10 cellular contexts compared by ENCODE assay signal in genomic region chr6:139841794-139842215, GRCh38.
DNase-seq lines count a peak whose midpoint lies in the region; ATAC-seq and TF ChIP-seq lines count a peak whose summit lies in the region.
"Had no signal": no experiment of that assay in that cellular context is flagged by ENCODE, and none has a peak within 500 bp of the region (broad histone marks: within the 10 kb centered on the region; RNA-seq: fewer than 3 reads in every experiment).

No MANE protein-coding gene starts in this region.

- no peaks in the 10 kb centered on the region for H3K36me3 ChIP-seq in DOHH2 (ENCODE audit: control insufficient read depth, low read length)

- H3K4me2 ChIP-seq in DOHH2 (ENCODE audit: low read length): peak overlapping the region; percentile 51

- H4K20me1 ChIP-seq in DOHH2 (ENCODE audit: control insufficient read depth, insufficient read depth, low read depth, low read length): no peaks in the 10 kb centered on the region

- ATAC-seq in HG03108 (IDR thresholded peaks at IDR 0.05; ENCODE audit: unreplicated experiment) (peak; percentile 65), SK-N-SH treated with all-trans-retinoic acid at 6 μM for 48 hours (no peak)

- no peaks in the 10 kb centered on the region for H3K79me2 ChIP-seq in DOHH2 (ENCODE audit: control insufficient read depth, low read length)

- H3K4me1 ChIP-seq in DOHH2 (ENCODE audit: control insufficient read depth, low read length): peaks cover 12% of the 10 kb centered on the region

- no peaks in the 10 kb centered on the region for H3F3A ChIP-seq in DOHH2 (ENCODE audit: control insufficient read depth, insufficient read depth)

- TF ChIP-seq CTCF in DOHH2 (IDR thresholded peaks at IDR 0.05; ENCODE audit: low read depth, low read length, poor library complexity, severe bottlenecking): no peak
- no peak for TF ChIP-seq CTCF in GM20000 (IDR thresholded peaks at IDR 0.05; ENCODE audit: extremely low read depth, missing control alignments)
- no peak for TF ChIP-seq CTCF in coronary artery (IDR thresholded peaks at IDR 0.05)

- no peaks in the 10 kb centered on the region for H3K27me3 ChIP-seq in DOHH2 (ENCODE audit: control insufficient read depth, low read length)

- peak; percentile 24 for DNase-seq in GM20000 (ENCODE audit: low spot score)
- DNase-seq in OCI-M1 (lab: John Stamatoyannopoulos, UW): peak; percentile 66
- DNase-seq in coronary artery (ENCODE audit: low spot score): no peak
- no peak for DNase-seq in iPS-NIHi11 (ENCODE audit: low spot score)
- DNase-seq in NCI-H2107 treated with DMSO at 0.1 percent for 48 hours (lab: John Stamatoyannopoulos, UW; ENCODE audit: unreplicated experiment): no peak
- DNase-seq: activated T-cell treated with anti-CD3 and anti-CD28 coated beads, Interleukin-2, amount 50 U/mL, for 24 hours; stimulated activated CD4-positive, alpha-beta T cell treated with anti-CD3 and anti-CD28 coated beads, Interleukin-4, amount 100 ng/mL, for 4 hours had no signal

- H3K9me2 ChIP-seq in DOHH2 (replicated peaks; ENCODE audit: control insufficient read depth, low read length): no peaks in the 10 kb centered on the region

- no peak overlapping the region for H3K27ac ChIP-seq in DOHH2 (ENCODE audit: low read depth, low read length)
- peak overlapping the region in 1 of 2 donors; percentile 29 for H3K27ac ChIP-seq in coronary artery

- H3K9me3 ChIP-seq in DOHH2 (ENCODE audit: control insufficient read depth, insufficient read depth, low read length): no peaks in the 10 kb centered on the region

- peak overlapping the region; percentile 27 for H3K4me3 ChIP-seq in DOHH2 (ENCODE audit: low read length)
- H3K4me3 ChIP-seq in coronary artery: no peak overlapping the region

TF ChIP-seq in SK-N-SH treated with all-trans-retinoic acid at 6 μM for 48 hours, 23 proteins besides CTCF, POLR2A, EP300 and RAD21:
- TF ChIP-seq TSHZ2 (CRISPR knock-in tag; IDR thresholded peaks at IDR 0.05): no peak
- no peak for TF ChIP-seq OSR1 (CRISPR knock-in tag; IDR thresholded peaks at IDR 0.05)
- TF ChIP-seq ESRRG (CRISPR knock-in tag; IDR thresholded peaks at IDR 0.05): no peak
- no peak for TF ChIP-seq CSDC2 (CRISPR knock-in tag; IDR thresholded peaks at IDR 0.05)
- no peak for TF ChIP-seq CREB5 (CRISPR knock-in tag; IDR thresholded peaks at IDR 0.05; ENCODE audit: low read depth)
- no peak for TF ChIP-seq GLIS3 (CRISPR knock-in tag; IDR thresholded peaks at IDR 0.05)

Comparison
In these comparisons a context has a peak if more than half of its experiments do, and no peak if none do; other contexts are left out.
1. DNase-seq: peak in GM20000 (single experiment) and OCI-M1 (single experiment); none in coronary artery (single experiment), iPS-NIHi11 (single experiment) and NCI-H2107 treated with DMSO at 0.1 percent for 48 hours (single experiment).